In the genomic region with DNA sequence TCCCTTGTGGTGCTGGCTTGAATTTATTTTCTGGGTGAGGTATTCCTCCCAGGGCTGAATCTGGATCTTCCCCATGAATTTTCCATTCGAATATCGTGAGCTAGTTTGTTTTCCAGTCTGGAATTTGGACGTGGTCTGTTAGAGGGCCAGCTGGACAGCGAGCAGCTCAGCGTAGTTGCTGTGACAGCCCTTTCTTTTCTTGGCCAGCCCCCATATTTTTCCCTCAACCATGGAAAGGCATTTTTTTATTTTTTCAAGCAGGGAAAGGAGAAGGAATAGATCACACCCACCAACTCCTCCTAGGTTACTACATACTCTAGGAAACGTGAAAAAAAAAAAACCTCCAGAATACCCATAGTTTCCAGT, we compare ENCODE assay signal across 11 cellular contexts.
A peak's percentile ranks its signal among the peaks of the same experiment; 100 is the strongest.
DNase-seq lines count a peak whose midpoint lies in the region; ATAC-seq and TF ChIP-seq lines count a peak whose summit lies in the region.
"Had no signal": no experiment of that assay in that cellular context is flagged by ENCODE, and none has a peak within 500 bp of the region (broad histone marks: within the 10 kb centered on the region; RNA-seq: fewer than 3 reads in every experiment).

No MANE protein-coding gene starts in this region.

- H3K4me3 ChIP-seq in right atrium auricular region (peak overlapping the region in 1 of 2 donors; percentile 10), parathyroid adenoma (ENCODE audit: low read depth, low read length) (peak overlapping the region; percentile 11)

- intact Hi-C loops in natural killer cell (cut with micrococcal nuclease): no loop called here

- no peaks in the 10 kb centered on the region for H3K27me3 Mint-ChIP-seq in natural killer cell treated with Interleukin-12 subunit alpha and Interleukin-12 subunit beta and Interleukin-15 and Interleukin-18, amount 100 ng/mL, for 72 hours
- no peaks in the 10 kb centered on the region for H3K27me3 Mint-ChIP-seq in natural killer cell (ENCODE audit: low read depth in 2 of 2)

- TF ChIP-seq CTCF in natural killer cell (IDR thresholded peaks at IDR 0.05): no peak
- TF ChIP-seq CTCF in right atrium auricular region (IDR thresholded peaks at IDR 0.05): no peak
- no peak for TF ChIP-seq CTCF in parathyroid adenoma (IDR thresholded peaks at IDR 0.05)

- H3K4me3 Mint-ChIP-seq in natural killer cell treated with Interleukin-12 subunit alpha and Interleukin-12 subunit beta and Interleukin-15 and Interleukin-18, amount 100 ng/mL, for 72 hours: no peak overlapping the region
- no peak overlapping the region for H3K4me3 Mint-ChIP-seq in natural killer cell

- H3K36me3 ChIP-seq in right atrium auricular region: peaks cover 65% of the 10 kb centered on the region
- H3K36me3 ChIP-seq in parathyroid adenoma (ENCODE audit: control insufficient read depth, insufficient read depth, low read length): no peaks in the 10 kb centered on the region

- H3K4me1 ChIP-seq in right atrium auricular region (peaks cover 0 to 73% of the 10 kb centered on the region in 2 donors), parathyroid adenoma (peaks cover 2% of the 10 kb centered on the region)

- peak overlapping the region; percentile 38 for H3K4me2 ChIP-seq in parathyroid adenoma (ENCODE audit: low read length)

- H3K27ac ChIP-seq in right atrium auricular region (peak overlapping the region; percentile 85 to 89), parathyroid adenoma (peak overlapping the region; percentile 82)

- H3K9me3 ChIP-seq in right atrium auricular region: no peaks in the 10 kb centered on the region
- no peaks in the 10 kb centered on the region for H3K9me3 ChIP-seq in parathyroid adenoma (ENCODE audit: control insufficient read depth, low read length)

- H3K9me3 Mint-ChIP-seq in natural killer cell treated with Interleukin-12 subunit alpha and Interleukin-12 subunit beta and Interleukin-15 and Interleukin-18, amount 100 ng/mL, for 72 hours: no peaks in the 10 kb centered on the region
- peaks cover 0 to 3% of the 10 kb centered on the region in 2 donors for H3K9me3 Mint-ChIP-seq in natural killer cell

- peaks cover 41 to 55% of the 10 kb centered on the region in 2 donors for H3K4me1 Mint-ChIP-seq in natural killer cell treated with Interleukin-12 subunit alpha and Interleukin-12 subunit beta and Interleukin-15 and Interleukin-18, amount 100 ng/mL, for 72 hours (ENCODE audit: low read depth in 2 of 2)
- H3K4me1 Mint-ChIP-seq in natural killer cell: peaks cover 37 to 42% of the 10 kb centered on the region in 2 donors

- H3K36me3 Mint-ChIP-seq in natural killer cell treated with Interleukin-12 subunit alpha and Interleukin-12 subunit beta and Interleukin-15 and Interleukin-18, amount 100 ng/mL, for 72 hours: peaks cover 16% of the 10 kb centered on the region
- H3K36me3 Mint-ChIP-seq in natural killer cell: peaks cover 17% of the 10 kb centered on the region

- DNase-seq in natural killer cell treated with Interleukin-12 subunit alpha and Interleukin-12 subunit beta and Interleukin-15 and Interleukin-18, amount 100 ng/mL, for 72 hours (ENCODE audit: low spot score): no peak
- DNase-seq in natural killer cell (no peak), right atrium auricular region (ENCODE audit: low spot score) (peak; percentile 83), KG1 (lab: John Stamatoyannopoulos, UW) (no peak), NCI-H2107 treated with DMSO at 0.1 percent for 48 hours (lab: John Stamatoyannopoulos, UW; ENCODE audit: unreplicated experiment) (no peak)
- DNase-seq: AML-193, Kasumi-1, NCI-H526 had no signal

- no peak overlapping the region for H3K9ac ChIP-seq in parathyroid adenoma

- peak overlapping the region; percentile 43 for H2AFZ ChIP-seq in parathyroid adenoma

- no peaks in the 10 kb centered on the region for H3K79me2 ChIP-seq in parathyroid adenoma

- H3K27me3 ChIP-seq in right atrium auricular region: no peaks in the 10 kb centered on the region
- no peaks in the 10 kb centered on the region for H3K27me3 ChIP-seq in parathyroid adenoma (ENCODE audit: control insufficient read depth, insufficient read depth, low read length)

- no peak for ATAC-seq in natural killer cell treated with Interleukin-12 subunit alpha and Interleukin-12 subunit beta and Interleukin-15 and Interleukin-18, amount 100 ng/mL, for 72 hours
- ATAC-seq in natural killer cell (no peak), HG02759 (IDR thresholded peaks at IDR 0.05; ENCODE audit: unreplicated experiment) (no peak), HG02938 (IDR thresholded peaks at IDR 0.05; ENCODE audit: unreplicated experiment) (no peak)

- H3K27ac Mint-ChIP-seq in natural killer cell treated with Interleukin-12 subunit alpha and Interleukin-12 subunit beta and Interleukin-15 and Interleukin-18, amount 100 ng/mL, for 72 hours: peak overlapping the region; percentile 38 to 57
- H3K27ac Mint-ChIP-seq in natural killer cell: peak overlapping the region in 1 of 2 donors; percentile 77
